Comparison of ENCODE assay signal across 33 cellular contexts in genomic region chr10:72435570-72435969, GRCh38.
"Had no signal": no experiment of that assay in that cellular context is flagged by ENCODE, and none has a peak within 500 bp of the region (broad histone marks: within the 10 kb centered on the region; RNA-seq: fewer than 3 reads in every experiment).

No MANE protein-coding gene starts in this region.

- H3K27me3 Mint-ChIP-seq: activated CD4-positive, alpha-beta T cell treated with anti-CD3 and anti-CD28 coated beads for 36 hours; activated CD4-positive, alpha-beta T cell treated with anti-CD3 and anti-CD28 coated beads, Interleukin-2, amount 10 ng/mL, durations not matched to agents 7 days and 5 days; activated CD8-positive, alpha-beta T cell treated with anti-CD3 and anti-CD28 coated beads for 36 hours; activated naive CD8-positive, alpha-beta T cell treated with anti-CD3 and anti-CD28 coated beads for 36 hours; activated T-helper 17 cell treated with anti-CD3 and anti-CD28 coated beads, Interleukin-2, amount 50 U/mL, for 72 hours; T-cell; T-helper 17 cell had no signal

- H3K4me1 Mint-ChIP-seq: activated CD4-positive, alpha-beta T cell treated with anti-CD3 and anti-CD28 coated beads for 36 hours; activated CD4-positive, alpha-beta T cell treated with anti-CD3 and anti-CD28 coated beads, Interleukin-2, amount 10 ng/mL, durations not matched to agents 7 days and 5 days; activated naive CD8-positive, alpha-beta T cell treated with anti-CD3 and anti-CD28 coated beads for 36 hours; activated T-helper 17 cell treated with anti-CD3 and anti-CD28 coated beads, Interleukin-2, amount 50 U/mL, for 72 hours; T-cell had no signal

- H3K27ac ChIP-seq: adrenal gland, body of pancreas, brain microvascular endothelial cell, breast epithelium, WERI-Rb-1 had no signal

- H3K27ac Mint-ChIP-seq: activated CD4-positive, alpha-beta T cell treated with anti-CD3 and anti-CD28 coated beads for 36 hours; activated CD4-positive, alpha-beta T cell treated with anti-CD3 and anti-CD28 coated beads, Interleukin-2, amount 10 ng/mL, durations not matched to agents 7 days and 5 days; activated CD8-positive, alpha-beta T cell treated with anti-CD3 and anti-CD28 coated beads for 36 hours; activated naive CD4-positive, alpha-beta T cell treated with anti-CD3 and anti-CD28 coated beads for 36 hours; activated naive CD4-positive, alpha-beta T cell treated with anti-CD3 and anti-CD28 coated beads, Interleukin-2, amount 50 U/mL, for 72 hours; activated naive CD8-positive, alpha-beta T cell treated with anti-CD3 and anti-CD28 coated beads for 36 hours; activated T-cell treated with anti-CD3 and anti-CD28 coated beads, Interleukin-2, amount 50 U/mL, for 72 hours; activated T-helper 1 cell treated with anti-CD3 and anti-CD28 coated beads, Interleukin-12 subunit alpha, Interleukin-12 subunit beta, Interleukin-2, Interleukin-4 antibody, amounts not matched to agents 30 ng/mL and 10 ng/mL and 1 ng/mL, durations not matched to agents 14 hours and 24 hours and 36 hours; activated T-helper 17 cell treated with anti-CD3 and anti-CD28 coated beads, Interleukin-2, amount 50 U/mL, for 72 hours; T-cell; T-helper 17 cell; WTC11 had no signal

- ATAC-seq: activated CD4-positive, alpha-beta T cell treated with anti-CD3 and anti-CD28 coated beads for 36 hours; activated CD4-positive, CD25-positive, alpha-beta regulatory T cell treated with anti-CD3 and anti-CD28 coated beads, Interleukin-2, amount 50 U/mL, for 24 hours; activated CD8-positive, alpha-beta T cell treated with anti-CD3 and anti-CD28 coated beads for 36 hours; activated naive CD4-positive, alpha-beta T cell treated with anti-CD3 and anti-CD28 coated beads, Interleukin-2, amount 50 U/mL, for 72 hours; activated T-cell treated with anti-CD3 and anti-CD28 coated beads, Interleukin-2, amount 50 U/mL, for 4 hours; activated T-cell treated with anti-CD3 and anti-CD28 coated beads, Interleukin-2, amount 50 U/mL, for 72 hours; activated T-helper 17 cell treated with anti-CD3 and anti-CD28 coated beads, Interleukin-2, amount 50 U/mL, for 72 hours; body of pancreas; T-cell; T-helper 17 cell; WTC11 had no signal

- H3K9me3 Mint-ChIP-seq: activated CD4-positive, alpha-beta T cell treated with anti-CD3 and anti-CD28 coated beads, Interleukin-2, amount 10 ng/mL, durations not matched to agents 7 days and 5 days; activated CD8-positive, alpha-beta T cell treated with anti-CD3 and anti-CD28 coated beads for 36 hours; activated naive CD4-positive, alpha-beta T cell treated with anti-CD3 and anti-CD28 coated beads for 36 hours; activated naive CD4-positive, alpha-beta T cell treated with anti-CD3 and anti-CD28 coated beads, Interleukin-2, amount 50 U/mL, for 72 hours; activated naive CD8-positive, alpha-beta T cell treated with anti-CD3 and anti-CD28 coated beads for 36 hours; activated T-cell treated with anti-CD3 and anti-CD28 coated beads, Interleukin-2, amount 50 U/mL, for 4 hours; activated T-helper 1 cell treated with anti-CD3 and anti-CD28 coated beads, Interleukin-12 subunit alpha, Interleukin-12 subunit beta, Interleukin-2, Interleukin-4 antibody, amounts not matched to agents 30 ng/mL and 10 ng/mL and 1 ng/mL, durations not matched to agents 14 hours and 24 hours and 36 hours; activated T-helper 17 cell treated with anti-CD3 and anti-CD28 coated beads, Interleukin-2, amount 50 U/mL, for 72 hours; T-cell; WTC11 had no signal

- DNase-seq: activated CD4-positive, alpha-beta T cell treated with anti-CD3 and anti-CD28 coated beads for 1 hour; activated CD4-positive, alpha-beta T cell treated with anti-CD3 and anti-CD28 coated beads for 36 hours; activated CD4-positive, alpha-beta T cell treated with anti-CD3 and anti-CD28 coated beads for 48 hours; activated CD4-positive, alpha-beta T cell treated with anti-CD3 and anti-CD28 coated beads, Interleukin-2, amount 10 ng/mL, durations not matched to agents 7 days and 5 days; activated CD4-positive, alpha-beta T cell treated with anti-CD3 and anti-CD28 coated beads, Interleukin-2, amount 50 U/mL, for 48 hours; activated CD4-positive, CD25-positive, alpha-beta regulatory T cell; activated CD8-positive, alpha-beta memory T cell treated with anti-CD3 and anti-CD28 coated beads, Interleukin-2, amount 50 U/mL, for 4 hours; activated CD8-positive, alpha-beta T cell treated with anti-CD3 and anti-CD28 coated beads for 36 hours; activated effector memory CD4-positive, alpha-beta T cell treated with anti-CD3 and anti-CD28 coated beads, Interleukin-2, amount 50 U/mL, for 16 hours; activated gamma-delta T cell treated with Interleukin-2 at 50 U/mL for 16 hours; activated naive CD4-positive, alpha-beta T cell; activated naive CD4-positive, alpha-beta T cell treated with anti-CD3 and anti-CD28 coated beads for 36 hours; activated naive CD4-positive, alpha-beta T cell treated with anti-CD3 and anti-CD28 coated beads, Interleukin-2, amount 50 U/mL, for 16 hours; activated naive CD8-positive, alpha-beta T cell treated with anti-CD3 and anti-CD28 coated beads for 36 hours; activated T-cell treated with anti-CD3 and anti-CD28 coated beads for 4 hours; activated T-cell treated with anti-CD3 and anti-CD28 coated beads, Interleukin-2, amount 50 U/mL, for 1 hour; activated T-cell treated with anti-CD3 and anti-CD28 coated beads, Interleukin-2, amount 50 U/mL, for 4 hours; activated T-cell treated with anti-CD3 and anti-CD28 coated beads, Interleukin-2, amount 50 U/mL, for 72 hours; adrenal gland; amniotic stem cell; aorta; body of pancreas; brain microvascular endothelial cell; central memory CD4-positive, alpha-beta T cell; T-cell; T-helper 17 cell; WERI-Rb-1 had no signal

- H3K36me3 Mint-ChIP-seq: activated naive CD4-positive, alpha-beta T cell treated with anti-CD3 and anti-CD28 coated beads, Interleukin-2, amount 50 U/mL, for 72 hours; WTC11 had no signal

- H3K4me3 Mint-ChIP-seq: activated CD4-positive, alpha-beta T cell treated with anti-CD3 and anti-CD28 coated beads for 36 hours; activated CD4-positive, alpha-beta T cell treated with anti-CD3 and anti-CD28 coated beads, Interleukin-2, amount 10 ng/mL, durations not matched to agents 7 days and 5 days; activated CD8-positive, alpha-beta T cell treated with anti-CD3 and anti-CD28 coated beads for 36 hours; activated naive CD4-positive, alpha-beta T cell treated with anti-CD3 and anti-CD28 coated beads for 36 hours; activated naive CD8-positive, alpha-beta T cell treated with anti-CD3 and anti-CD28 coated beads for 36 hours; activated T-cell treated with anti-CD3 and anti-CD28 coated beads, Interleukin-2, amount 50 U/mL, for 4 hours; activated T-cell treated with anti-CD3 and anti-CD28 coated beads, Interleukin-2, amount 50 U/mL, for 72 hours; activated T-helper 1 cell treated with anti-CD3 and anti-CD28 coated beads, Interleukin-12 subunit alpha, Interleukin-12 subunit beta, Interleukin-2, Interleukin-4 antibody, amounts not matched to agents 30 ng/mL and 10 ng/mL and 1 ng/mL, durations not matched to agents 14 hours and 24 hours and 36 hours; activated T-helper 17 cell treated with anti-CD3 and anti-CD28 coated beads, Interleukin-2, amount 50 U/mL, for 72 hours; T-cell; T-helper 17 cell; WTC11 had no signal
